18 cellular contexts compared by ENCODE assay signal in genomic region chr7:42134276-42134871, GRCh38.
DNase-seq lines count a peak whose midpoint lies in the region; ATAC-seq and TF ChIP-seq lines count a peak whose summit lies in the region.
"Had no signal": no experiment of that assay in that cellular context is flagged by ENCODE, and none has a peak within 500 bp of the region (broad histone marks: within the 10 kb centered on the region; RNA-seq: fewer than 3 reads in every experiment).

No MANE protein-coding gene starts in this region.

- TF ChIP-seq EP300 in sigmoid colon (IDR thresholded peaks at IDR 0.05): no peak

- no peaks in the 10 kb centered on the region for H3K79me2 ChIP-seq in MM.1S (ENCODE audit: low read length)

- peaks cover 15% of the 10 kb centered on the region for H3K9me3 Mint-ChIP-seq in mesothelial cell of epicardium
- H3K9me3 Mint-ChIP-seq: CD4-positive, alpha-beta T cell; GM23338 had no signal

- H3K4me2 ChIP-seq in MM.1S (ENCODE audit: low read depth, low read length): no peak overlapping the region
- H3K4me2 ChIP-seq: GM23338 had no signal

- H3K27ac Mint-ChIP-seq in mesothelial cell of epicardium: peak overlapping the region; percentile 77
- H3K27ac Mint-ChIP-seq: B cell; CD4-positive, alpha-beta T cell; GM23338 had no signal

- H3K4me3 ChIP-seq in sigmoid colon (no peak overlapping the region), testis (no peak overlapping the region), MM.1S (ENCODE audit: low read length) (no peak overlapping the region)
- H3K4me3 ChIP-seq: GM12878, GM23338 had no signal

- no peak overlapping the region for H2AFZ ChIP-seq in MM.1S (ENCODE audit: low read length)
- H2AFZ ChIP-seq: GM23338 had no signal

- H3K4me3 Mint-ChIP-seq in mesothelial cell of epicardium: no peak overlapping the region
- H3K4me3 Mint-ChIP-seq: B cell; CD4-positive, alpha-beta T cell; GM23338 had no signal

- H3K36me3 ChIP-seq in sigmoid colon (no peaks in the 10 kb centered on the region), testis (ENCODE audit: low read depth, missing control alignments) (no peaks in the 10 kb centered on the region), MM.1S (replicated peaks; ENCODE audit: insufficient read depth, low read length) (no peaks in the 10 kb centered on the region)

- DNase-seq in left ventricle myocardium superior (no peak), Right ventricle myocardium superior (no peak), mesothelial cell of epicardium (ENCODE audit: low spot score in 2 of 2, unreplicated experiment in 2 of 2) (no peak), sigmoid colon (no peak), testis (no peak), caudate nucleus (lab: John Stamatoyannopoulos, UW) (no peak), MM.1S (no peak)
- DNase-seq: ACHN; C1 segment of cervical spinal cord; Calu3; CD4-positive, alpha-beta T cell; DMS 273 treated with DMSO at 0.1 percent for 48 hours; DMS79; H7 had no signal

- H4K20me1 ChIP-seq in MM.1S (ENCODE audit: insufficient read depth, low read length): no peaks in the 10 kb centered on the region

- H3K4me1 ChIP-seq in sigmoid colon (peaks cover 0 to 67% (median 48%) of the 10 kb centered on the region in 4 donors), testis (no peaks in the 10 kb centered on the region), MM.1S (ENCODE audit: low read length) (no peaks in the 10 kb centered on the region)

- 85 to 87% methylated on average over 10 of the region's 10 CpGs for WGBS in sigmoid colon, 2 donors
- 86 to 91% methylated on average over 10 of the region's 10 CpGs for WGBS in testis, 2 donors

- H3K27ac ChIP-seq in sigmoid colon: peak overlapping the region in 3 of 4 donors; percentile 41 to 60 (median 55)
- H3K27ac ChIP-seq in testis: no peak overlapping the region
- H3K27ac ChIP-seq in caudate nucleus (ENCODE audit: low read depth, low read length): no peak overlapping the region
- H3K27ac ChIP-seq in MM.1S (ENCODE audit: low read length): no peak overlapping the region
- H3K27ac ChIP-seq: HL-60 had no signal

- ATAC-seq in left ventricle myocardium superior (peak; percentile 28), Right ventricle myocardium superior (ENCODE audit: poor library complexity) (no peak)
- ATAC-seq: GM12878, GM23338 had no signal

- H3K27me3 ChIP-seq in sigmoid colon: no peaks in the 10 kb centered on the region
- no peaks in the 10 kb centered on the region for H3K27me3 ChIP-seq in testis
- H3K27me3 ChIP-seq in MM.1S (replicated peaks; ENCODE audit: insufficient read depth, low read length): no peaks in the 10 kb centered on the region

- H3F3A ChIP-seq in MM.1S (ENCODE audit: insufficient read depth, low read length): no peaks in the 10 kb centered on the region

- no peak overlapping the region for H3K9ac ChIP-seq in MM.1S (ENCODE audit: low read length)

- H3K36me3 Mint-ChIP-seq in mesothelial cell of epicardium: peaks cover 17% of the 10 kb centered on the region

- TF ChIP-seq POLR2A in sigmoid colon (IDR thresholded peaks at IDR 0.05) (no peak), testis (IDR thresholded peaks at IDR 0.05) (no peak)

- H3K9me3 ChIP-seq in sigmoid colon (no peaks in the 10 kb centered on the region), testis (no peaks in the 10 kb centered on the region), MM.1S (replicated peaks; ENCODE audit: insufficient read depth, low read length) (no peaks in the 10 kb centered on the region)

- peaks cover 59% of the 10 kb centered on the region for H3K4me1 Mint-ChIP-seq in mesothelial cell of epicardium
- H3K4me1 Mint-ChIP-seq: B cell had no signal

- H3K27me3 Mint-ChIP-seq in mesothelial cell of epicardium (ENCODE audit: low read depth): no peaks in the 10 kb centered on the region

- no peaks in the 10 kb centered on the region for H3K9me2 ChIP-seq in MM.1S (replicated peaks; ENCODE audit: insufficient read depth, low read length)

- TF ChIP-seq CTCF in mesothelial cell of epicardium (IDR thresholded peaks at IDR 0.05; ENCODE audit: unreplicated experiment) (no peak), sigmoid colon (IDR thresholded peaks at IDR 0.05) (no peak), testis (IDR thresholded peaks at IDR 0.05) (no peak), MM.1S (IDR thresholded peaks at IDR 0.05; ENCODE audit: low read length) (no peak)

- intact Hi-C loops in left ventricle myocardium superior (cut with micrococcal nuclease) (no loop called here), Right ventricle myocardium superior (cut with DNase I) (no loop called here), sigmoid colon (cut with DNase I) (no loop called here), testis (cut with DNase I; ENCODE audit: low total_unique reads) (no loop called here)

Comparison
In these comparisons a context has a peak if more than half of its experiments do, and no peak if none do; other contexts are left out.
1. H3K27ac ChIP-seq: peak in sigmoid colon (3 of 4); none in testis (0 of 2), caudate nucleus (single experiment) and MM.1S (single experiment).